Comparison of ENCODE assay signal across 10 cellular contexts in genomic region chr1:228142616-228143203, GRCh38. TPM values are rescaled to one million over a fixed set of nuclear protein-coding genes. Genes with fewer than 3 reads are reported as not detected.
DNase-seq lines count a peak whose midpoint lies in the region; ATAC-seq lines count a peak whose summit lies in the region.
"Had no signal": no experiment of that assay in that cellular context is flagged by ENCODE, and none has a peak within 500 bp of the region (broad histone marks: within the 10 kb centered on the region; RNA-seq: fewer than 3 reads in every experiment).

No MANE protein-coding gene starts in this region.

- H3K36me3 Mint-ChIP-seq in activated CD4-positive, alpha-beta memory T cell treated with anti-CD3 and anti-CD28 coated beads for 36 hours, result peaks cover 11% of the 10 kb centered on the region
- peaks cover 5 to 9% of the 10 kb centered on the region in 2 donors for H3K36me3 Mint-ChIP-seq in stimulated activated naive B cell treated with anti-CD40 and anti-IgM and Interleukin-4, amounts not matched to agents 10 μg/mL and 1 μg/mL and 100 μg/mL, for 72 hours

- POLR2A ChIA-PET in activated CD4-positive, alpha-beta memory T cell treated with anti-CD3 and anti-CD28 coated beads for 36 hours (lab: Charles Lee), result interaction anchor here (0.8 kb wide), 1 partner anchor 51 kb away, joined by 3 read pairs; no protein-coding TSS in a partner anchor

- H3K27me3 Mint-ChIP-seq in activated CD4-positive, alpha-beta memory T cell treated with anti-CD3 and anti-CD28 coated beads for 36 hours, result no peaks in the 10 kb centered on the region
- H3K27me3 Mint-ChIP-seq in stimulated activated naive B cell treated with anti-CD40 and anti-IgM and Interleukin-4, amounts not matched to agents 10 μg/mL and 1 μg/mL and 100 μg/mL, for 72 hours, result no peaks in the 10 kb centered on the region

- peak; percentile 69 for DNase-seq in DMS 273 (lab: John Stamatoyannopoulos, UW; ENCODE audit: unreplicated experiment)
- DNase-seq in DMS 273 treated with DMSO at 0.1 percent for 48 hours (lab: John Stamatoyannopoulos, UW), result no peak
- no peak for DNase-seq in activated CD4-positive, alpha-beta memory T cell treated with anti-CD3 and anti-CD28 coated beads for 36 hours
- DNase-seq in islet precursor cell, result peak; percentile 31
- no peak for DNase-seq in stimulated activated naive B cell treated with anti-CD40 and anti-IgM and Interleukin-4, amounts not matched to agents 10 μg/mL and 1 μg/mL and 100 μg/mL, for 72 hours
- no peak for DNase-seq in NCI-H446 (lab: John Stamatoyannopoulos, UW)
- no peak for DNase-seq in NAMALWA (ENCODE audit: low spot score)
- DNase-seq: NCI-H774; stimulated activated CD4-positive, alpha-beta T cell treated with anti-CD3 and anti-CD28 coated beads, Interleukin-15, amount 100 ng/mL, for 24 hours had no signal

- ATAC-seq in stimulated activated naive B cell treated with anti-CD40 and anti-IgM and Interleukin-4, amounts not matched to agents 10 μg/mL and 1 μg/mL and 100 μg/mL, for 72 hours (replicated peaks), result no peak
- no peak for ATAC-seq in HG02759 (IDR thresholded peaks at IDR 0.05; ENCODE audit: unreplicated experiment)

- intact Hi-C loops in activated CD4-positive, alpha-beta memory T cell treated with anti-CD3 and anti-CD28 coated beads for 36 hours (cut with micrococcal nuclease), result no loop called here

- no peak overlapping the region for H3K27ac Mint-ChIP-seq in activated CD4-positive, alpha-beta memory T cell treated with anti-CD3 and anti-CD28 coated beads for 36 hours
- peak overlapping the region; percentile 77 for H3K27ac Mint-ChIP-seq in stimulated activated naive B cell treated with anti-CD40 and anti-IgM and Interleukin-4, amounts not matched to agents 10 μg/mL and 1 μg/mL and 100 μg/mL, for 72 hours

- CTCF ChIA-PET in activated CD4-positive, alpha-beta memory T cell treated with anti-CD3 and anti-CD28 coated beads for 36 hours (lab: Charles Lee), result interaction anchor here (1.0 to 2.2 kb wide), 3 partner anchors 12 to 143 kb away, joined by 3 to 8 read pairs (median 4); no protein-coding TSS in a partner anchor

- H3K4me3 Mint-ChIP-seq in activated CD4-positive, alpha-beta memory T cell treated with anti-CD3 and anti-CD28 coated beads for 36 hours, result peak overlapping the region; percentile 99
- H3K4me3 Mint-ChIP-seq in stimulated activated naive B cell treated with anti-CD40 and anti-IgM and Interleukin-4, amounts not matched to agents 10 μg/mL and 1 μg/mL and 100 μg/mL, for 72 hours, result peak overlapping the region; percentile 39 to 97

- H3K9me3 Mint-ChIP-seq in activated CD4-positive, alpha-beta memory T cell treated with anti-CD3 and anti-CD28 coated beads for 36 hours, result no peaks in the 10 kb centered on the region
- no peaks in the 10 kb centered on the region for H3K9me3 Mint-ChIP-seq in stimulated activated naive B cell treated with anti-CD40 and anti-IgM and Interleukin-4, amounts not matched to agents 10 μg/mL and 1 μg/mL and 100 μg/mL, for 72 hours

- peaks cover 27% of the 10 kb centered on the region for H3K4me1 Mint-ChIP-seq in activated CD4-positive, alpha-beta memory T cell treated with anti-CD3 and anti-CD28 coated beads for 36 hours (ENCODE audit: low read depth)
- H3K4me1 Mint-ChIP-seq in stimulated activated naive B cell treated with anti-CD40 and anti-IgM and Interleukin-4, amounts not matched to agents 10 μg/mL and 1 μg/mL and 100 μg/mL, for 72 hours, result peaks cover 18 to 53% of the 10 kb centered on the region in 2 donors

RNA-seq across cellular contexts. Expression of gene GUK1, which starts 2.6 kb away (rescaled TPM):
- 100 to 1,000 TPM; 229 to 239 TPM for total RNA-seq in activated CD4-positive, alpha-beta memory T cell treated with anti-CD3 and anti-CD28 coated beads for 36 hours

RNA-seq across cellular contexts. Expression of gene GJC2, which starts 7.0 kb away (rescaled TPM):
- under 1 TPM; 0.41 to 0.57 TPM for total RNA-seq in activated CD4-positive, alpha-beta memory T cell treated with anti-CD3 and anti-CD28 coated beads for 36 hours

RNA-seq across cellular contexts. Expression of gene IBA57, which starts 22.9 kb away (rescaled TPM):
- 1 to 10 TPM; 3.8 to 4.8 TPM for total RNA-seq in activated CD4-positive, alpha-beta memory T cell treated with anti-CD3 and anti-CD28 coated beads for 36 hours

RNA-seq across cellular contexts. Expression of gene MRPL55, which starts 33.6 kb away (rescaled TPM):
- 10 to 100 TPM; 51.1 to 52.7 TPM for total RNA-seq in activated CD4-positive, alpha-beta memory T cell treated with anti-CD3 and anti-CD28 coated beads for 36 hours

RNA-seq across cellular contexts. Expression of gene C1orf35, which starts 39.6 kb away (rescaled TPM):
- total RNA-seq in activated CD4-positive, alpha-beta memory T cell treated with anti-CD3 and anti-CD28 coated beads for 36 hours, result 10 to 100 TPM; 21.9 to 22.1 TPM

Comparison
In these comparisons a context has a peak if more than half of its experiments do, and no peak if none do; other contexts are left out.
1. DNase-seq: peak in DMS 273 (single experiment) and islet precursor cell (single experiment); none in DMS 273 treated with DMSO at 0.1 percent for 48 hours (single experiment), activated CD4-positive, alpha-beta memory T cell treated with anti-CD3 and anti-CD28 coated beads for 36 hours (single experiment), stimulated activated naive B cell treated with anti-CD40 and anti-IgM and Interleukin-4, amounts not matched to agents 10 μg/mL and 1 μg/mL and 100 μg/mL, for 72 hours (single experiment), NCI-H446 (0 of 2) and NAMALWA (single experiment).